28 cellular contexts compared by ENCODE assay signal in genomic region chr12:19021646-19022045, GRCh38.
DNase-seq lines count a peak whose midpoint lies in the region; ATAC-seq, FAIRE-seq and TF ChIP-seq lines count a peak whose summit lies in the region.
"Had no signal": no experiment of that assay in that cellular context is flagged by ENCODE, and none has a peak within 500 bp of the region (broad histone marks: within the 10 kb centered on the region; RNA-seq: fewer than 3 reads in every experiment).

No MANE protein-coding gene starts in this region.

- BruUV-seq in PC-3 (replicated peaks; lab: Mats Ljungman, UMichigan), result no TSS peak

- H3F3A ChIP-seq in PC-3 (ENCODE audit: low read length, unreplicated experiment), result no peaks in the 10 kb centered on the region

- FAIRE-seq in frontal cortex (lab: Jason Lieb, UNC), result no peak
- FAIRE-seq: A204.1, K562 had no signal

- CTCF ChIA-PET in PC-3 (lab: Charles Lee), result no interaction called here

- H3K27me3 ChIP-seq in PC-3 (ENCODE audit: low read length) (no peaks in the 10 kb centered on the region), kidney epithelial cell (ENCODE audit: control insufficient read depth, insufficient read depth, low read length) (no peaks in the 10 kb centered on the region)
- H3K27me3 ChIP-seq: foreskin keratinocyte, uterus had no signal

- no peak overlapping the region for H3K9ac ChIP-seq in PC-3 (ENCODE audit: low read length)
- H3K9ac ChIP-seq: parathyroid adenoma had no signal

- H3K36me3 ChIP-seq in PC-3 (ENCODE audit: low read depth, low read length), result no peaks in the 10 kb centered on the region
- H3K36me3 ChIP-seq in kidney epithelial cell (ENCODE audit: control insufficient read depth, insufficient read depth, low read length), result no peaks in the 10 kb centered on the region
- no peaks in the 10 kb centered on the region for H3K36me3 ChIP-seq in mucosa of descending colon (ENCODE audit: low read depth)
- H3K36me3 ChIP-seq: thoracic aorta, uterus had no signal

- H3K4me3 ChIP-seq in PC-3 (ENCODE audit: low read length) (0 out of 2 replicates have a peak overlapping the region, but pooled peaks have one; percentile 3), kidney epithelial cell (ENCODE audit: low read depth, low read length) (no peak overlapping the region), mucosa of descending colon (no peak overlapping the region)
- H3K4me3 ChIP-seq: coronary artery, K562, thoracic aorta, uterus had no signal

- no peaks in the 10 kb centered on the region; the same call in 1 of the 2 replicates for H3K9me2 ChIP-seq in PC-3 (replicated peaks; ENCODE audit: low read length)

- no peak for TF ChIP-seq CTCF in PC-3 (conservative IDR thresholded peaks at IDR 0.05; ENCODE audit: low read depth, low read length)
- no peak for TF ChIP-seq CTCF in kidney epithelial cell (IDR thresholded peaks at IDR 0.05; ENCODE audit: insufficient read depth, low read length, poor library complexity, severe bottlenecking)
- no peak for TF ChIP-seq CTCF in mucosa of descending colon (IDR thresholded peaks at IDR 0.05)

- in situ Hi-C loops in Caki2 (cut with HindIII; ENCODE audit: low pct_unique_long_range_greater_than_20kb, low sequenced_read_pairs), result no loop called here

- no peaks in the 10 kb centered on the region for H4K20me1 ChIP-seq in PC-3 (ENCODE audit: low read length)

- no peak overlapping the region for H2AFZ ChIP-seq in PC-3 (ENCODE audit: low read length)
- H2AFZ ChIP-seq: parathyroid adenoma had no signal

- H3K9me3 ChIP-seq in PC-3 (ENCODE audit: low read length) (no peaks in the 10 kb centered on the region), mucosa of descending colon (no peaks in the 10 kb centered on the region)
- H3K9me3 ChIP-seq: thoracic aorta, uterus had no signal

- DNase-seq in Caki2 (ENCODE audit: low read depth), result peak; percentile 63
- peak; percentile 65 for DNase-seq in PC-3
- DNase-seq in kidney epithelial cell (ENCODE audit: low read depth), result peak; percentile 71
- DNase-seq in mucosa of descending colon, result peak in 1 of 3 donors; percentile 22
- no peak for DNase-seq in frontal cortex (ENCODE audit: low spot score in 2 of 2)
- DNase-seq in SKM-1 treated with dmso at 0.1 percent for 144 hours (lab: John Stamatoyannopoulos, UW; ENCODE audit: unreplicated experiment), result no peak
- no peak for DNase-seq in NCI-H1105 (lab: John Stamatoyannopoulos, UW)
- DNase-seq in NCI-H2196 (lab: John Stamatoyannopoulos, UW; ENCODE audit: unreplicated experiment), result no peak
- DNase-seq: activated CD4-positive, CD25-positive, alpha-beta regulatory T cell treated with anti-CD3 and anti-CD28 coated beads, Interleukin-2, amount 50 U/mL, for 72 hours; activated CD8-positive, alpha-beta T cell treated with anti-CD3 and anti-CD28 coated beads for 36 hours; effector memory CD8-positive, alpha-beta T cell; erythroblast; foreskin keratinocyte; H7; hippocampal formation; immature natural killer cell; NCI-H1436; NCI-H2081 treated with DMSO at 0.1 percent for 48 hours; NCI-H82; stimulated activated naive CD4-positive, alpha-beta T cell treated with Interleukin-2 at 50 U/mL for 16 hours; T-helper 2 cell; uterus had no signal

- H3K4me2 ChIP-seq in PC-3 (ENCODE audit: low read length), result peak overlapping the region; percentile 49

- ATAC-seq in PC-3 (peak; percentile 59), mucosa of descending colon (peak; percentile 90)
- ATAC-seq: activated CD8-positive, alpha-beta T cell treated with anti-CD3 and anti-CD28 coated beads for 36 hours; activated naive CD4-positive, alpha-beta T cell treated with anti-CD3 and anti-CD28 coated beads, Interleukin-2, amount 50 U/mL, for 72 hours; effector memory CD8-positive, alpha-beta T cell; foreskin keratinocyte; K562 had no signal

- peaks cover 54% of the 10 kb centered on the region for H3K4me1 ChIP-seq in PC-3 (ENCODE audit: insufficient read depth, low read length)
- peaks cover 9% of the 10 kb centered on the region for H3K4me1 ChIP-seq in mucosa of descending colon (ENCODE audit: low read depth)
- H3K4me1 ChIP-seq: parathyroid adenoma, uterus had no signal

- peak overlapping the region; percentile 18; the same call in 1 of the 2 replicates for H3K27ac ChIP-seq in PC-3 (ENCODE audit: low read length)
- H3K27ac ChIP-seq: coronary artery, foreskin keratinocyte, parathyroid adenoma, thoracic aorta, uterus had no signal

- POLR2A ChIA-PET in PC-3 (lab: Charles Lee; ENCODE audit: unreplicated experiment), result no interaction called here

- intact Hi-C loops in PC-3 (cut with micrococcal nuclease), result no loop called here
- intact Hi-C loops in mucosa of descending colon (cut with DNase I, micrococcal nuclease), result no loop called here

- H3K79me2 ChIP-seq in PC-3 (ENCODE audit: low read length), result no peaks in the 10 kb centered on the region
- H3K79me2 ChIP-seq: parathyroid adenoma had no signal

Comparison
In these comparisons a context has a peak if more than half of its experiments do, and no peak if none do; other contexts are left out.
1. DNase-seq: peak in Caki2 (single experiment), PC-3 (single experiment) and kidney epithelial cell (single experiment); none in frontal cortex (0 of 2), SKM-1 treated with dmso at 0.1 percent for 144 hours (single experiment), NCI-H1105 (single experiment) and NCI-H2196 (single experiment).